Comparison of ENCODE assay signal across 17 cellular contexts in the genomic region with DNA sequence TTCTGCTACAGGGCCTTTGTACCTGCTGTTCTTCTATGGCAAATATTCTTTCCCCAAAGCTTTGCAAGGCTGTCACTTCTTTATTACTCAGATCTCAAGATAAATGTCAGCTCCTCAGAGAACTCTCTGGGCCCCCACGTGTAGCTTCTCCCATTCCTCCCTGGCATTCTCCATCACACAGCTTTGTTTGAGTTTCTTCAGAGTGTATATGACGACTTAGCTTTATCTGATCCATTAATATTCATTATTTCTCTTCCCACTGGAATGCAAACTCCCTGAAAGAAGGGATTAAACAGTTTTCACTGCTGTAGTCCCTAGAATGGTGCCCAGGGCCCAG.
DNase-seq lines count a peak whose midpoint lies in the region; ATAC-seq and TF ChIP-seq lines count a peak whose summit lies in the region.
"Had no signal": no experiment of that assay in that cellular context is flagged by ENCODE, and none has a peak within 500 bp of the region (broad histone marks: within the 10 kb centered on the region; RNA-seq: fewer than 3 reads in every experiment).

No MANE protein-coding gene starts in this region.

- peak overlapping the region; percentile 57 for H3K27ac Mint-ChIP-seq in activated CD4-positive, alpha-beta memory T cell treated with anti-CD3 and anti-CD28 coated beads for 36 hours
- no peak overlapping the region for H3K27ac Mint-ChIP-seq in activated CD4-positive, alpha-beta memory T cell treated with anti-CD3 and anti-CD28 coated beads, Interleukin-2, amount 10 ng/mL, durations not matched to agents 7 days and 5 days
- peak overlapping the region; percentile 72 for H3K27ac Mint-ChIP-seq in memory B cell

- H3K9ac ChIP-seq in BLaER1 (no peak overlapping the region), OCI-LY3 (ENCODE audit: low read length) (peak overlapping the region; percentile 99)

- peaks cover 94% of the 10 kb centered on the region for H3K79me2 ChIP-seq in OCI-LY3 (ENCODE audit: low read length)

- H4K20me1 ChIP-seq in BLaER1 (peaks cover 4% of the 10 kb centered on the region; the same call in 1 of the 2 replicates), OCI-LY3 (ENCODE audit: insufficient read depth, low read length) (peaks cover 52% of the 10 kb centered on the region)

- H3K4me3 Mint-ChIP-seq in activated CD4-positive, alpha-beta memory T cell treated with anti-CD3 and anti-CD28 coated beads for 36 hours, result peak overlapping the region; percentile 94
- H3K4me3 Mint-ChIP-seq in activated CD4-positive, alpha-beta memory T cell treated with anti-CD3 and anti-CD28 coated beads, Interleukin-2, amount 10 ng/mL, durations not matched to agents 7 days and 5 days, result no peak overlapping the region
- H3K4me3 Mint-ChIP-seq in memory B cell, result no peak overlapping the region

- H3K27ac ChIP-seq in BLaER1, result 0 out of 2 replicates have a peak overlapping the region, but pooled peaks have one; percentile 4
- peak overlapping the region; percentile 83 for H3K27ac ChIP-seq in OCI-LY3 (ENCODE audit: low read length)
- H3K27ac ChIP-seq: neutrophil, prostate gland, upper lobe of right lung had no signal

- H3K4me1 Mint-ChIP-seq in activated CD4-positive, alpha-beta memory T cell treated with anti-CD3 and anti-CD28 coated beads for 36 hours (ENCODE audit: low read depth), result peaks cover 76% of the 10 kb centered on the region
- H3K4me1 Mint-ChIP-seq in activated CD4-positive, alpha-beta memory T cell treated with anti-CD3 and anti-CD28 coated beads, Interleukin-2, amount 10 ng/mL, durations not matched to agents 7 days and 5 days, result peaks cover 76% of the 10 kb centered on the region
- H3K4me1 Mint-ChIP-seq in memory B cell, result peaks cover 48% of the 10 kb centered on the region

- H3K9me3 ChIP-seq in BLaER1, result no peaks in the 10 kb centered on the region
- no peaks in the 10 kb centered on the region for H3K9me3 ChIP-seq in OCI-LY3 (ENCODE audit: insufficient read depth, low read length)
- H3K9me3 ChIP-seq: neutrophil, prostate gland, upper lobe of right lung had no signal

- DNase-seq in activated CD4-positive, alpha-beta memory T cell treated with anti-CD3 and anti-CD28 coated beads for 36 hours, result no peak
- no peak for DNase-seq in activated CD4-positive, alpha-beta memory T cell treated with anti-CD3 and anti-CD28 coated beads, Interleukin-2, amount 10 ng/mL, durations not matched to agents 7 days and 5 days
- no peak for DNase-seq in memory B cell (ENCODE audit: low spot score in 2 of 2)
- DNase-seq in mesenteric fat pad (ENCODE audit: low spot score), result no peak
- DNase-seq: Calu3, cerebellar nuclear complex, kidney glomerular epithelial cell, NCI-H510A, SIG-M5, upper lobe of right lung had no signal

- no peak overlapping the region for H3K4me3 ChIP-seq in BLaER1
- H3K4me3 ChIP-seq in OCI-LY3 (ENCODE audit: low read length), result peak overlapping the region; percentile 100
- H3K4me3 ChIP-seq: GM12878, prostate gland, upper lobe of right lung had no signal

- POLR2A ChIA-PET in activated CD4-positive, alpha-beta memory T cell treated with anti-CD3 and anti-CD28 coated beads for 36 hours (lab: Charles Lee), result interaction anchor here (1.2 kb wide), 1 partner anchor 80 kb away, joined by 3 read pairs; no protein-coding TSS in a partner anchor
- POLR2A ChIA-PET in activated CD4-positive, alpha-beta memory T cell treated with anti-CD3 and anti-CD28 coated beads, Interleukin-2, amount 10 ng/mL, durations not matched to agents 7 days and 5 days (lab: Charles Lee), result interaction anchor here (2.2 to 7.0 kb wide), 2 partner anchors 14 to 20 kb away, joined by 9 to 79 read pairs; no protein-coding TSS in a partner anchor

- no peaks in the 10 kb centered on the region for H3K36me3 ChIP-seq in BLaER1
- peaks cover 46% of the 10 kb centered on the region for H3K36me3 ChIP-seq in OCI-LY3 (replicated peaks; ENCODE audit: low read depth, low read length)
- H3K36me3 ChIP-seq: neutrophil, prostate gland, upper lobe of right lung had no signal

- no peaks in the 10 kb centered on the region for H3K9me3 Mint-ChIP-seq in activated CD4-positive, alpha-beta memory T cell treated with anti-CD3 and anti-CD28 coated beads for 36 hours
- no peaks in the 10 kb centered on the region for H3K9me3 Mint-ChIP-seq in activated CD4-positive, alpha-beta memory T cell treated with anti-CD3 and anti-CD28 coated beads, Interleukin-2, amount 10 ng/mL, durations not matched to agents 7 days and 5 days
- no peaks in the 10 kb centered on the region for H3K9me3 Mint-ChIP-seq in memory B cell

- TF ChIP-seq POLR2A in GM18505 (IDR thresholded peaks at IDR 0.05; ENCODE audit: borderline replicate concordance, extremely low read depth, insufficient read depth, insufficient read length), result no peak

- H2AFZ ChIP-seq in OCI-LY3 (ENCODE audit: low read depth, low read length), result no peak overlapping the region

- H3K4me2 ChIP-seq in BLaER1 (peak overlapping the region; percentile 71), OCI-LY3 (ENCODE audit: low read length) (peak overlapping the region; percentile 89)

- CTCF ChIA-PET in activated CD4-positive, alpha-beta memory T cell treated with anti-CD3 and anti-CD28 coated beads for 36 hours (lab: Charles Lee), result interaction anchor here (1.0 kb wide), 1 partner anchor 153 kb away, joined by 3 read pairs; no protein-coding TSS in a partner anchor
- CTCF ChIA-PET in activated CD4-positive, alpha-beta memory T cell treated with anti-CD3 and anti-CD28 coated beads, Interleukin-2, amount 10 ng/mL, durations not matched to agents 7 days and 5 days (lab: Charles Lee), result interaction anchor here (2.5 to 5.2 kb wide), 2 partner anchors 14 to 153 kb away, joined by 12 to 37 read pairs; no protein-coding TSS in a partner anchor

- peaks cover 40% of the 10 kb centered on the region for H3K36me3 Mint-ChIP-seq in activated CD4-positive, alpha-beta memory T cell treated with anti-CD3 and anti-CD28 coated beads for 36 hours
- H3K36me3 Mint-ChIP-seq in activated CD4-positive, alpha-beta memory T cell treated with anti-CD3 and anti-CD28 coated beads, Interleukin-2, amount 10 ng/mL, durations not matched to agents 7 days and 5 days (ENCODE audit: low read depth), result peaks cover 31% of the 10 kb centered on the region
- peaks cover 2% of the 10 kb centered on the region for H3K36me3 Mint-ChIP-seq in memory B cell

- peaks cover 92% of the 10 kb centered on the region for H3K4me1 ChIP-seq in BLaER1
- peaks cover 74% of the 10 kb centered on the region for H3K4me1 ChIP-seq in OCI-LY3 (ENCODE audit: low read length)
- H3K4me1 ChIP-seq: prostate gland had no signal

- ATAC-seq in memory B cell (ENCODE audit: low read depth) (no peak), GM18505 (IDR thresholded peaks at IDR 0.05; ENCODE audit: unreplicated experiment) (no peak), GM18858 (IDR thresholded peaks at IDR 0.05; ENCODE audit: unreplicated experiment) (no peak)
- ATAC-seq: GM12878 had no signal

- H3K27me3 Mint-ChIP-seq in activated CD4-positive, alpha-beta memory T cell treated with anti-CD3 and anti-CD28 coated beads for 36 hours, result no peaks in the 10 kb centered on the region
- H3K27me3 Mint-ChIP-seq in activated CD4-positive, alpha-beta memory T cell treated with anti-CD3 and anti-CD28 coated beads, Interleukin-2, amount 10 ng/mL, durations not matched to agents 7 days and 5 days, result no peaks in the 10 kb centered on the region
- no peaks in the 10 kb centered on the region for H3K27me3 Mint-ChIP-seq in memory B cell

- intact Hi-C loops in activated CD4-positive, alpha-beta memory T cell treated with anti-CD3 and anti-CD28 coated beads for 36 hours (cut with micrococcal nuclease), result no loop called here

- TF ChIP-seq CTCF in OCI-LY3 (IDR thresholded peaks at IDR 0.05; ENCODE audit: low read depth, low read length), result no peak

- H3K27me3 ChIP-seq in BLaER1 (no peaks in the 10 kb centered on the region), OCI-LY3 (ENCODE audit: low read depth, low read length) (no peaks in the 10 kb centered on the region)
- H3K27me3 ChIP-seq: upper lobe of right lung had no signal
